Comparison of ENCODE assay signal across 23 cellular contexts in genomic region chr6:3888153-3888957, GRCh38. TPM values are rescaled to one million over a fixed set of nuclear protein-coding genes. Genes with fewer than 3 reads are reported as not detected.
DNase-seq lines count a peak whose midpoint lies in the region; ATAC-seq and TF ChIP-seq lines count a peak whose summit lies in the region.
"Had no signal": no experiment of that assay in that cellular context is flagged by ENCODE, and none has a peak within 500 bp of the region (broad histone marks: within the 10 kb centered on the region; RNA-seq: fewer than 3 reads in every experiment).

No MANE protein-coding gene starts in this region.

- H3K27me3 ChIP-seq in mammary epithelial cell (ENCODE audit: insufficient read depth, low read length): no peaks in the 10 kb centered on the region
- H3K27me3 ChIP-seq in prostate gland (replicated peaks; ENCODE audit: insufficient read depth): no peaks in the 10 kb centered on the region
- no peaks in the 10 kb centered on the region for H3K27me3 ChIP-seq in BE2C
- H3K27me3 ChIP-seq: adrenal gland; BLaER1 treated with 17β-estradiol and CSF1 and Interleukin-3, amounts not matched to agents 10 nM and 100 nM; esophagus muscularis mucosa; heart left ventricle had no signal

- WGBS in mammary epithelial cell (ENCODE audit: low coverage, missing lambda C conversion rate): 93% methylated on average over 14 of the region's 15 CpGs
- WGBS in prostate gland: 78% methylated on average over 15 of the region's 15 CpGs

- H3K4me1 ChIP-seq in mammary epithelial cell (ENCODE audit: insufficient read depth, low read length) (peaks cover 11% of the 10 kb centered on the region), prostate gland (replicated peaks) (no peaks in the 10 kb centered on the region), BE2C (no peaks in the 10 kb centered on the region)
- H3K4me1 ChIP-seq: adrenal gland had no signal

- CTCF ChIA-PET in MCF 10A (lab: Yijun Ruan, JAX) (interaction anchor here (0.6 to 3.7 kb wide), 15 partner anchors 11 to 276 kb away, joined by 3 to 21 read pairs (median 3); no protein-coding TSS in a partner anchor), mammary epithelial cell (lab: Charles Lee; ENCODE audit: low non-redundant PET) (interaction anchor here (0.6 to 0.7 kb wide), 2 partner anchors 136 to 551 kb away, joined by 4 to 9 read pairs; no protein-coding TSS in a partner anchor)
- CTCF ChIA-PET in activated CD4-positive, alpha-beta T cell treated with anti-CD3 and anti-CD28 coated beads for 36 hours (lab: Charles Lee): interaction anchor here (0.9 to 2.4 kb wide), 9 partner anchors 11 to 158 kb away, joined by 3 to 7 read pairs (median 4); partner anchors contain the start of gene FAM50B

- H3K27me3 Mint-ChIP-seq in MCF 10A (ENCODE audit: insufficient read depth, unreplicated experiment): no peaks in the 10 kb centered on the region
- H3K27me3 Mint-ChIP-seq in activated CD4-positive, alpha-beta T cell treated with anti-CD3 and anti-CD28 coated beads for 36 hours: peaks cover 2% of the 10 kb centered on the region

- no peaks in the 10 kb centered on the region for H3K36me3 Mint-ChIP-seq in MCF 10A (ENCODE audit: insufficient read depth, unreplicated experiment)
- no peaks in the 10 kb centered on the region for H3K36me3 Mint-ChIP-seq in activated CD4-positive, alpha-beta T cell treated with anti-CD3 and anti-CD28 coated beads for 36 hours (ENCODE audit: low read depth)
- H3K36me3 Mint-ChIP-seq: immature natural killer cell, natural killer cell had no signal

- no peak overlapping the region for H3K4me3 Mint-ChIP-seq in MCF 10A (ENCODE audit: unreplicated experiment)
- no peak overlapping the region for H3K4me3 Mint-ChIP-seq in activated CD4-positive, alpha-beta T cell treated with anti-CD3 and anti-CD28 coated beads for 36 hours
- H3K4me3 Mint-ChIP-seq: immature natural killer cell; natural killer cell; T-helper 1 cell treated with Interleukin-12 subunit alpha and Interleukin-12 subunit beta and Interleukin-4 antibody, amounts not matched to agents 30 μg/mL and 1 μg/mL, for 36 hours had no signal

- H2AFZ ChIP-seq in mammary epithelial cell (ENCODE audit: low read depth, low read length): no peak overlapping the region

- H3K4me3 ChIP-seq in mammary epithelial cell (replicated peaks in 1 of 3; ENCODE audit: insufficient read depth in 1 of 3, low read depth in 2 of 3, low read length in 3 of 3): no peak overlapping the region
- H3K4me3 ChIP-seq in prostate gland: no peak overlapping the region
- H3K4me3 ChIP-seq in BE2C (ENCODE audit: low read depth, low read length): no peak overlapping the region
- H3K4me3 ChIP-seq: adrenal gland; BLaER1 treated with 17β-estradiol and CSF1 and Interleukin-3, amounts not matched to agents 10 nM and 100 nM; esophagus muscularis mucosa; heart left ventricle had no signal

- peaks cover 10% of the 10 kb centered on the region for H3K4me1 Mint-ChIP-seq in MCF 10A (ENCODE audit: insufficient read depth, unreplicated experiment)
- H3K4me1 Mint-ChIP-seq in activated CD4-positive, alpha-beta T cell treated with anti-CD3 and anti-CD28 coated beads for 36 hours: no peaks in the 10 kb centered on the region
- H3K4me1 Mint-ChIP-seq: immature natural killer cell, natural killer cell had no signal

- in situ Hi-C loops in mammary epithelial cell (cut with MboI; ENCODE audit: low sequenced_read_pairs in 2 of 2): no loop called here

- dilution Hi-C loops in mammary epithelial cell (cut with HindIII; ENCODE audit: low sequenced_read_pairs): no loop called here

- TF ChIP-seq POLR2A in prostate gland (IDR thresholded peaks at IDR 0.05): no peak

- H3K27ac Mint-ChIP-seq in MCF 10A (ENCODE audit: low read depth, unreplicated experiment): peak overlapping the region; percentile 59
- H3K27ac Mint-ChIP-seq in activated CD4-positive, alpha-beta T cell treated with anti-CD3 and anti-CD28 coated beads for 36 hours: no peak overlapping the region
- H3K27ac Mint-ChIP-seq: immature natural killer cell; natural killer cell; T-helper 1 cell treated with Interleukin-12 subunit alpha and Interleukin-12 subunit beta and Interleukin-4 antibody, amounts not matched to agents 30 μg/mL and 1 μg/mL, for 36 hours had no signal

- peak in 1 of 2 donors; percentile 35 for ATAC-seq in left cardiac atrium
- no peak for ATAC-seq in activated CD4-positive, alpha-beta T cell treated with anti-CD3 and anti-CD28 coated beads for 36 hours
- ATAC-seq: natural killer cell had no signal

- H3K4me2 ChIP-seq in mammary epithelial cell (ENCODE audit: insufficient read depth, low read depth, low read length): no peak overlapping the region
- H3K4me2 ChIP-seq: BLaER1 treated with 17β-estradiol and CSF1 and Interleukin-3, amounts not matched to agents 10 nM and 100 nM had no signal

- H3K9me3 Mint-ChIP-seq in MCF 10A (ENCODE audit: unreplicated experiment): no peaks in the 10 kb centered on the region
- no peaks in the 10 kb centered on the region for H3K9me3 Mint-ChIP-seq in activated CD4-positive, alpha-beta T cell treated with anti-CD3 and anti-CD28 coated beads for 36 hours (ENCODE audit: low read depth)
- H3K9me3 Mint-ChIP-seq: immature natural killer cell; natural killer cell; T-helper 1 cell treated with Interleukin-12 subunit alpha and Interleukin-12 subunit beta and Interleukin-4 antibody, amounts not matched to agents 30 μg/mL and 1 μg/mL, for 36 hours had no signal

- BruUV-seq in MCF 10A (replicated peaks; lab: Mats Ljungman, UMichigan) (no TSS peak), mammary epithelial cell (replicated peaks; lab: Mats Ljungman, UMichigan) (no TSS peak)

- TF ChIP-seq CTCF in MCF 10A (IDR thresholded peaks at IDR 0.05; ENCODE audit: unreplicated experiment) (no peak), mammary epithelial cell (conservative IDR thresholded peaks at IDR 0.05 in 1 of 2, IDR thresholded peaks at IDR 0.05 in 1 of 2; ENCODE audit: extremely low read depth in 1 of 2, insufficient read depth in 1 of 2, low read depth in 1 of 2, low read length in 2 of 2) (no peak), prostate gland (IDR thresholded peaks at IDR 0.05) (no peak), BE2C (IDR thresholded peaks at IDR 0.05; ENCODE audit: low read depth, low read length) (no peak)

- H3K9me3 ChIP-seq in mammary epithelial cell (replicated peaks; ENCODE audit: insufficient read depth, low read length) (no peaks in the 10 kb centered on the region), prostate gland (no peaks in the 10 kb centered on the region), BE2C (no peaks in the 10 kb centered on the region)
- H3K9me3 ChIP-seq: adrenal gland; BLaER1 treated with 17β-estradiol and CSF1 and Interleukin-3, amounts not matched to agents 10 nM and 100 nM; esophagus muscularis mucosa; heart left ventricle had no signal

- DNase-seq in MCF 10A (ENCODE audit: unreplicated experiment): no peak
- no peak for DNase-seq in mammary epithelial cell
- DNase-seq in left cardiac atrium: peak; percentile 41
- DNase-seq in prostate gland (ENCODE audit: low spot score): peak; percentile 23
- no peak for DNase-seq in activated effector memory CD4-positive, alpha-beta T cell treated with anti-CD3 and anti-CD28 coated beads, Interleukin-2, amount 50 U/mL, for 16 hours
- no peak for DNase-seq in BE2C
- DNase-seq in OCI-M1 (lab: John Stamatoyannopoulos, UW): no peak
- DNase-seq in activated CD4-positive, alpha-beta T cell treated with anti-CD3 and anti-CD28 coated beads for 36 hours: no peak
- DNase-seq: central memory CD4-positive, alpha-beta T cell; immature natural killer cell; natural killer cell; NCI-H1105; NCI-H2107; NCI-H510A treated with DMSO at 0.1 percent for 48 hours; SIG-M5; stimulated activated CD4-positive, alpha-beta T cell treated with anti-CD3 and anti-CD28 coated beads, Interleukin-15, amount 100 ng/mL, for 24 hours; stimulated activated naive CD4-positive, alpha-beta T cell treated with Interleukin-2 at 50 U/mL for 16 hours had no signal

- intact Hi-C loops in MCF 10A (cut with micrococcal nuclease): no loop called here
- intact Hi-C loops in mammary epithelial cell (cut with micrococcal nuclease): loop anchor here (5.0 kb wide), 3 partner anchors 89 to 119 kb away; no protein-coding TSS in a partner anchor
- intact Hi-C loops in left cardiac atrium (cut with DNase I): loop anchor here in 1 of 2 donors (5.0 kb wide), 1 partner anchor 141 kb away; no protein-coding TSS in a partner anchor
- intact Hi-C loops in prostate gland (cut with DNase I): loop anchor here (5.0 kb wide), 1 partner anchor 44 kb away; no protein-coding TSS in a partner anchor
- intact Hi-C loops in activated CD4-positive, alpha-beta T cell treated with anti-CD3 and anti-CD28 coated beads for 36 hours (cut with DNase I, micrococcal nuclease): no loop called here

- POLR2A ChIA-PET in MCF 10A (lab: Yijun Ruan, JAX): interaction anchor here (0.5 to 1.2 kb wide), 3 partner anchors 25 to 847 kb away, joined by 3 to 4 read pairs (median 3); no protein-coding TSS in a partner anchor
- POLR2A ChIA-PET in activated CD4-positive, alpha-beta T cell treated with anti-CD3 and anti-CD28 coated beads for 36 hours (lab: Charles Lee): no interaction called here

- no peak overlapping the region for H3K27ac ChIP-seq in mammary epithelial cell (ENCODE audit: insufficient read depth, low read depth, low read length)
- no peak overlapping the region for H3K27ac ChIP-seq in prostate gland
- H3K27ac ChIP-seq: 22Rv1; adrenal gland; BLaER1 treated with 17β-estradiol and CSF1 and Interleukin-3, amounts not matched to agents 10 nM and 100 nM had no signal

- H3K36me3 ChIP-seq in mammary epithelial cell (ENCODE audit: insufficient read depth, low read length): no peaks in the 10 kb centered on the region
- H3K36me3 ChIP-seq in prostate gland: no peaks in the 10 kb centered on the region
- H3K36me3 ChIP-seq in BE2C: no peaks in the 10 kb centered on the region
- H3K36me3 ChIP-seq: adrenal gland; BLaER1 treated with 17β-estradiol and CSF1 and Interleukin-3, amounts not matched to agents 10 nM and 100 nM; esophagus muscularis mucosa; heart left ventricle had no signal

- no peaks in the 10 kb centered on the region for H3K79me2 ChIP-seq in mammary epithelial cell (ENCODE audit: insufficient read depth, low read length)

- H4K20me1 ChIP-seq in mammary epithelial cell (ENCODE audit: insufficient read depth, low read length): no peaks in the 10 kb centered on the region
- H4K20me1 ChIP-seq: BLaER1 treated with 17β-estradiol and CSF1 and Interleukin-3, amounts not matched to agents 10 nM and 100 nM had no signal

- no peak overlapping the region for H3K9ac ChIP-seq in mammary epithelial cell (ENCODE audit: insufficient read depth, low read length)
- H3K9ac ChIP-seq: BLaER1 treated with 17β-estradiol and CSF1 and Interleukin-3, amounts not matched to agents 10 nM and 100 nM had no signal

RNA-seq across cellular contexts. Expression of gene FAM50B, which starts 39.2 kb away (rescaled TPM):
- total RNA-seq in MCF 10A (2022) (4.0 and 4.3 TPM in 2 replicates), mammary epithelial cell (1 to 10 TPM; 4.4 to 7.3 TPM), left cardiac atrium (10 to 100 TPM; 13.4 to 18.8 TPM), prostate gland (10 to 100 TPM; 14.2 to 36.4 TPM)
- polyA plus RNA-seq in mammary epithelial cell: 6.6 TPM
- 0.52 TPM for polyA minus RNA-seq in mammary epithelial cell
- polyA plus RNA-seq in BE2C (2012; ENCODE audit: insufficient read depth, insufficient read length, low read depth): 53.6 TPM
- total RNA-seq in activated CD4-positive, alpha-beta T cell treated with anti-CD3 and anti-CD28 coated beads for 36 hours: 10 to 100 TPM in 1 of 2 experiments, 1 to 10 TPM in 1; 8.8 to 10.2 TPM

Comparison
In these comparisons a context has a peak if more than half of its experiments do, and no peak if none do; other contexts are left out.
1. intact Hi-C loops: an anchor here in mammary epithelial cell (5.0 kb wide) and prostate gland (5.0 kb wide); none called in MCF 10A and activated CD4-positive, alpha-beta T cell treated with anti-CD3 and anti-CD28 coated beads for 36 hours.
2. DNase-seq: peak in left cardiac atrium (single experiment) and prostate gland (single experiment); none in MCF 10A (single experiment), mammary epithelial cell (single experiment), activated effector memory CD4-positive, alpha-beta T cell treated with anti-CD3 and anti-CD28 coated beads, Interleukin-2, amount 50 U/mL, for 16 hours (single experiment), BE2C (single experiment), OCI-M1 (single experiment) and activated CD4-positive, alpha-beta T cell treated with anti-CD3 and anti-CD28 coated beads for 36 hours (single experiment).